ENCODE assay signal across 1 cellular context in the genomic region with DNA sequence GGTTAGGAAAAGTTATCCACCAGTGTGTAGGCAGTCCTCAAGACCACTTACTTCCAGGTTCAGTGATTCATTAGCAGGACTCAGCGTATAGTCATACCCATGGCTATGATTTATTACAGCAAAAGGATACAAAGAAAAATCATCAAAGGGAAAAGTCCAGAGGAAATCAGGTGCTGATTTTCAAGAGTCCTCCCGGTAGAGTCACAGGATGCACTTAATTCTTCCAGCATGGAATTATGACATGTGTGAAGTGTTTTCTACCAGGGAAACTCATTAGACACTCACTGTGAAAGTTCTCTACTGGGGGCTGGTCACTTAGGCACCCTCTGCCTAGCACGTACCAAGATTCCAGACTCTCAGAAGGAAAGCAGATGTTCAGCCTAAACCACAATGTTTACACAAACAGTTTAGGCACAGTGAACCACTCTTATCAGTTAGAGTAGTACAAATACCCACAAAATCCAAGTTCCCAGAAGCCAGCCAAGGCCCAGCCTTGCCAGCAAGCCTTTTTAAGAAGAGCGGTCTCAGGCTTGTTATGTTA.
TF ChIP-seq lines count a peak whose summit lies in the region.

No MANE protein-coding gene starts in this region.

TF ChIP-seq in IMR-90, 13 proteins besides CTCF, POLR2A, EP300 and RAD21:
- TF ChIP-seq, protein P1, sequence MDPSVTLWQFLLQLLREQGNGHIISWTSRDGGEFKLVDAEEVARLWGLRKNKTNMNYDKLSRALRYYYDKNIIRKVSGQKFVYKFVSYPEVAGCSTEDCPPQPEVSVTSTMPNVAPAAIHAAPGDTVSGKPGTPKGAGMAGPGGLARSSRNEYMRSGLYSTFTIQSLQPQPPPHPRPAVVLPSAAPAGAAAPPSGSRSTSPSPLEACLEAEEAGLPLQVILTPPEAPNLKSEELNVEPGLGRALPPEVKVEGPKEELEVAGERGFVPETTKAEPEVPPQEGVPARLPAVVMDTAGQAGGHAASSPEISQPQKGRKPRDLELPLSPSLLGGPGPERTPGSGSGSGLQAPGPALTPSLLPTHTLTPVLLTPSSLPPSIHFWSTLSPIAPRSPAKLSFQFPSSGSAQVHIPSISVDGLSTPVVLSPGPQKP (IDR thresholded peaks at IDR 0.05; ENCODE audit: borderline replicate concordance, low read depth, low read length), result no peak
- TF ChIP-seq BHLHE40 (IDR thresholded peaks at IDR 0.05; ENCODE audit: low read depth, low read length), result peak; percentile 59; the same call in 1 of the 2 replicates
- peak; percentile 84 for TF ChIP-seq RCOR1 (IDR thresholded peaks at IDR 0.05; ENCODE audit: insufficient replicate concordance, low read length)
- TF ChIP-seq MAZ (IDR thresholded peaks at IDR 0.05; ENCODE audit: borderline replicate concordance, low read depth, low read length), result peak; percentile 13; the same call in 1 of the 2 replicates
- TF ChIP-seq FOS (IDR thresholded peaks at IDR 0.05; ENCODE audit: low read depth, low read length), result peak; percentile 81
